27 cellular contexts compared by ENCODE assay signal in the genomic region with DNA sequence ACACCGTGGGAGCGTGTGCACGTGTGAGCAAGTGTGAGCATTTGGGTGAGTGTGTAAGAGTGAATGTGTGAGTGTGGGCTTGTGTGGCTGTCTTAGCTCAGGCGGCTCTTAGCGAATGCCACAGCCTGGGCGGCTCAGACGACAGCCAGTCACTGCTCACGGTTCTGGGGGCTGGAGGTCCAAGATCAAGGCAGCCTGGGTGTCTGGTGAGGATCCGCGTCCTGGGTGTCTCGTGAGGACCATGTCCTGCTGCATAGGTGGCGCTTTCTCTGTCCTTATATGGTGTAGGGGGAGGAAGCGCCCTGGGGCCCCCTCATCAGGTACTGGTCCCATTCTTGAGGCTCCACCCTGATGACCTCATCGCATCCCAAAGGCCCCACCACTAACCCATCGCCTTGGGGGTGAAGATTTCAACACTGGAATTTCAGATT. TPM values are rescaled to one million over a fixed set of nuclear protein-coding genes. Genes with fewer than 3 reads are reported as not detected.
"Had no signal": no experiment of that assay in that cellular context is flagged by ENCODE, and none has a peak within 500 bp of the region (broad histone marks: within the 10 kb centered on the region; RNA-seq: fewer than 3 reads in every experiment).

No MANE protein-coding gene starts in this region.

- H3K36me3 Mint-ChIP-seq: activated naive CD8-positive, alpha-beta T cell; type B pancreatic cell had no signal

- H3K27ac Mint-ChIP-seq: activated naive CD8-positive, alpha-beta T cell; activated T-helper 17 cell treated with anti-CD3 and anti-CD28 coated beads, Interleukin-2, amount 50 U/mL, for 72 hours; endodermal cell; nephron; type B pancreatic cell had no signal

- H3K9me3 Mint-ChIP-seq: activated T-helper 17 cell treated with anti-CD3 and anti-CD28 coated beads, Interleukin-2, amount 50 U/mL, for 72 hours; central memory CD8-positive, alpha-beta T cell; endodermal cell; nephron; type B pancreatic cell had no signal

- H3K36me3 ChIP-seq: adrenal gland, ascending aorta, brain microvascular endothelial cell, colonic mucosa, esophagus squamous epithelium, gastroesophageal sphincter, sigmoid colon had no signal

- DNase-seq: activated CD4-positive, alpha-beta T cell treated with anti-CD3 and anti-CD28 coated beads for 1 hour; activated CD4-positive, alpha-beta T cell treated with anti-CD3 and anti-CD28 coated beads, Interleukin-2, amount 50 U/mL, for 1 hour; activated naive CD4-positive, alpha-beta T cell; activated T-cell treated with anti-CD3 and anti-CD28 coated beads, Interleukin-2, amount 50 U/mL, for 1 hour; adrenal gland; brain microvascular endothelial cell; colonic mucosa; endodermal cell; esophagus squamous epithelium; midbrain; nucleus accumbens; sigmoid colon; stimulated activated CD4-positive, alpha-beta T cell treated with anti-CD3 and anti-CD28 coated beads, Interleukin-4, amount 100 ng/mL, for 1 hour; stimulated activated naive CD4-positive, alpha-beta T cell; T-helper 9 cell had no signal

- H3K27me3 ChIP-seq: adrenal gland, ascending aorta, testis had no signal

- H3K9me3 ChIP-seq: adrenal gland, ascending aorta, colonic mucosa, esophagus squamous epithelium, gastroesophageal sphincter, sigmoid colon, testis had no signal

- H3K4me1 Mint-ChIP-seq: activated T-helper 17 cell treated with anti-CD3 and anti-CD28 coated beads, Interleukin-2, amount 50 U/mL, for 72 hours; endodermal cell had no signal

- H3K4me3 ChIP-seq: adrenal gland, ascending aorta, colonic mucosa, esophagus squamous epithelium, gastroesophageal sphincter, sigmoid colon, testis had no signal

- H3K27me3 Mint-ChIP-seq: activated naive CD8-positive, alpha-beta T cell had no signal

- H3K27ac ChIP-seq: adrenal gland, ascending aorta, brain microvascular endothelial cell, colonic mucosa, esophagus squamous epithelium, gastroesophageal sphincter, sigmoid colon had no signal

- H3K4me3 Mint-ChIP-seq: activated naive CD8-positive, alpha-beta T cell; activated T-helper 17 cell treated with anti-CD3 and anti-CD28 coated beads, Interleukin-2, amount 50 U/mL, for 72 hours; central memory CD8-positive, alpha-beta T cell; endodermal cell; nephron; type B pancreatic cell had no signal

- H3K4me1 ChIP-seq: colonic mucosa had no signal

- ATAC-seq: activated T-helper 17 cell treated with anti-CD3 and anti-CD28 coated beads, Interleukin-2, amount 50 U/mL, for 72 hours; gastroesophageal sphincter; left lobe of liver had no signal

RNA-seq across cellular contexts. Expression of a gene that starts 4.5 kb away (rescaled TPM):
- total RNA-seq: activated T-helper 17 cell treated with anti-CD3 and anti-CD28 coated beads, Interleukin-2, amount 50 U/mL, for 72 hours; lung microvascular endothelial cell; T-helper 1 cell treated with Interleukin-12 subunit alpha and Interleukin-12 subunit beta and Interleukin-4 antibody, amounts not matched to agents 30 ng/mL and 1 ng/mL, for 36 hours had no signal

RNA-seq across cellular contexts. Expression of a gene that starts 25.8 kb away (rescaled TPM):
- total RNA-seq: activated T-helper 17 cell treated with anti-CD3 and anti-CD28 coated beads, Interleukin-2, amount 50 U/mL, for 72 hours; T-helper 1 cell treated with Interleukin-12 subunit alpha and Interleukin-12 subunit beta and Interleukin-4 antibody, amounts not matched to agents 30 ng/mL and 1 ng/mL, for 36 hours had no signal
- polyA plus RNA-seq: keratinocyte had no signal
